11 cellular contexts compared by ENCODE assay signal in genomic region chr6:45555981-45556771, GRCh38.
DNase-seq lines count a peak whose midpoint lies in the region; ATAC-seq and TF ChIP-seq lines count a peak whose summit lies in the region.
"Had no signal": no experiment of that assay in that cellular context is flagged by ENCODE, and none has a peak within 500 bp of the region (broad histone marks: within the 10 kb centered on the region; RNA-seq: fewer than 3 reads in every experiment).

No MANE protein-coding gene starts in this region.

- peak overlapping the region; percentile 75 for H3K4me2 ChIP-seq in skeletal muscle satellite cell (ENCODE audit: low read length)

- no peak for TF ChIP-seq CTCF in right atrium auricular region (IDR thresholded peaks at IDR 0.05)

- H3K27ac ChIP-seq in angular gyrus (ENCODE audit: low read depth, low read length) (peak overlapping the region; percentile 53), right atrium auricular region (peak overlapping the region; percentile 22 to 45), aorta (ENCODE audit: low read depth in 1 of 2, low read length in 2 of 2) (no peak overlapping the region)

- peaks cover 0 to 12% of the 10 kb centered on the region in 2 donors for H3K4me1 ChIP-seq in right atrium auricular region
- peaks cover 33% of the 10 kb centered on the region for H3K4me1 ChIP-seq in skeletal muscle satellite cell (ENCODE audit: control insufficient read depth, insufficient read depth, low read length)
- H3K4me1 ChIP-seq in aorta (ENCODE audit: control insufficient read depth in 1 of 2, insufficient read depth in 2 of 2, low read length in 2 of 2): no peaks in the 10 kb centered on the region

- H3K36me3 ChIP-seq in right atrium auricular region (no peaks in the 10 kb centered on the region), skeletal muscle satellite cell (ENCODE audit: insufficient read depth, low read length) (peaks cover 4% of the 10 kb centered on the region), aorta (ENCODE audit: control insufficient read depth in 1 of 2, insufficient read depth in 2 of 2, low read length in 1 of 2) (no peaks in the 10 kb centered on the region)

- H3K9ac ChIP-seq in skeletal muscle satellite cell (ENCODE audit: low read depth, low read length): peak overlapping the region; percentile 72

- 40 to 46% methylated on average over 14 of the region's 14 CpGs for WGBS in aorta, 2 donors

- H3K27me3 ChIP-seq in right atrium auricular region (no peaks in the 10 kb centered on the region), skeletal muscle satellite cell (ENCODE audit: control insufficient read depth, insufficient read depth, low read length) (no peaks in the 10 kb centered on the region), aorta (ENCODE audit: control insufficient read depth in 1 of 2, insufficient read depth in 2 of 2, low read length in 1 of 2) (peaks cover 0 to 2% of the 10 kb centered on the region in 2 donors)

- H3K9me3 ChIP-seq in right atrium auricular region (no peaks in the 10 kb centered on the region), skeletal muscle satellite cell (replicated peaks; ENCODE audit: low read length) (no peaks in the 10 kb centered on the region), aorta (ENCODE audit: control insufficient read depth, low read length) (no peaks in the 10 kb centered on the region)

- H3K4me3 ChIP-seq in right atrium auricular region (peak overlapping the region in 1 of 2 donors; percentile 17), skeletal muscle satellite cell (ENCODE audit: low read length) (peak overlapping the region; percentile 49), aorta (ENCODE audit: low read length in 2 of 2) (no peak overlapping the region)

- DNase-seq in GM03348 (ENCODE audit: low spot score): peak; percentile 58
- no peak for DNase-seq in right atrium auricular region (ENCODE audit: low spot score)
- DNase-seq in aorta: no peak
- no peak for DNase-seq in SHP77 (lab: John Stamatoyannopoulos, UW)
- no peak for DNase-seq in left lobe of liver (ENCODE audit: low spot score)
- DNase-seq: activated CD4-positive, CD25-positive, alpha-beta regulatory T cell; DMS79; NCI-H510A treated with DMSO at 0.1 percent for 48 hours had no signal

- ATAC-seq in GM18520 (IDR thresholded peaks at IDR 0.05; ENCODE audit: unreplicated experiment): no peak
- no peak for ATAC-seq in aorta (ENCODE audit: low FRiP score)
- ATAC-seq in left lobe of liver: no peak

- intact Hi-C loops in aorta (cut with DNase I): no loop called here

Comparison
In these comparisons a context has a peak if more than half of its experiments do, and no peak if none do; other contexts are left out.
1. H3K27ac ChIP-seq: peak in angular gyrus (single experiment) and right atrium auricular region (2 of 2); none in aorta (0 of 2).